1 cellular context compared by ENCODE assay signal in genomic region chr17:41464682-41465081, GRCh38.
TF ChIP-seq lines count a peak whose summit lies in the region.

No MANE protein-coding gene starts in this region.

TF ChIP-seq in HEK293, 187 proteins besides CTCF, POLR2A, EP300 and RAD21 (continued from another document):
- TF ChIP-seq ZNF488 (tag by site-specific recombination; IDR thresholded peaks at IDR 0.05) (no peak), MYNN (tag by site-specific recombination; IDR thresholded peaks at IDR 0.05; ENCODE audit: borderline replicate concordance) (no peak), ZNF426 (tag by site-specific recombination; IDR thresholded peaks at IDR 0.05) (no peak), HOXD13 (CRISPR knock-in tag; IDR thresholded peaks at IDR 0.05; ENCODE audit: borderline replicate concordance) (no peak), GFI1B (tag by site-specific recombination; IDR thresholded peaks at IDR 0.05) (peak; percentile 61; the same call in 1 of the 2 replicates), ZNF112 (tag by site-specific recombination; IDR thresholded peaks at IDR 0.05) (no peak), ZNF596 (tag by site-specific recombination; IDR thresholded peaks at IDR 0.05) (no peak)
